12 cellular contexts compared by ENCODE assay signal in genomic region chr13:36778083-36778671, GRCh38. TPM values are rescaled to one million over a fixed set of nuclear protein-coding genes. Genes with fewer than 3 reads are reported as not detected.
DNase-seq lines count a peak whose midpoint lies in the region; ATAC-seq and TF ChIP-seq lines count a peak whose summit lies in the region.
"Had no signal": no experiment of that assay in that cellular context is flagged by ENCODE, and none has a peak within 500 bp of the region (broad histone marks: within the 10 kb centered on the region; RNA-seq: fewer than 3 reads in every experiment).

No MANE protein-coding gene starts in this region.

- H3K27me3 ChIP-seq in left lung = peaks cover 0 to 3% of the 10 kb centered on the region in 2 donors
- H3K27me3 ChIP-seq in tibial artery = no peaks in the 10 kb centered on the region

- no peaks in the 10 kb centered on the region for H3K36me3 ChIP-seq in left lung
- no peaks in the 10 kb centered on the region for H3K36me3 ChIP-seq in tibial artery

- intact Hi-C loops in left lung (cut with DNase I) (no loop called here), tibial artery (cut with DNase I; ENCODE audit: low total_unique reads) (no loop called here)

- H3K27ac ChIP-seq in left lung (no peak overlapping the region), tibial artery (no peak overlapping the region)

- peak; percentile 92 for ATAC-seq in HG02610 (IDR thresholded peaks at IDR 0.05; ENCODE audit: unreplicated experiment)
- peak; percentile 58 for ATAC-seq in left lung
- ATAC-seq in GM18861 (IDR thresholded peaks at IDR 0.05; ENCODE audit: unreplicated experiment) = no peak

- DNase-seq in AG10803 (ENCODE audit: low read depth) (peak; percentile 65), amniotic stem cell (lab: John Stamatoyannopoulos, UW) (peak; percentile 10), left lung (no peak), tibial artery (no peak), NCI-H1436 treated with DMSO at 0.1 percent for 48 hours (lab: John Stamatoyannopoulos, UW) (no peak)
- DNase-seq in activated CD8-positive, alpha-beta memory T cell treated with anti-CD3 and anti-CD28 coated beads, Interleukin-2, amount 50 U/mL, for 4 hours = no peak
- DNase-seq: activated naive CD4-positive, alpha-beta T cell treated with anti-CD3 and anti-CD28 coated beads, Interleukin-2, amount 50 U/mL, for 16 hours; CD4-positive, alpha-beta memory T cell; foreskin melanocyte; NCI-H2171 had no signal

- H3K9me3 ChIP-seq in left lung (no peaks in the 10 kb centered on the region), tibial artery (no peaks in the 10 kb centered on the region)

- no peak for TF ChIP-seq CTCF in AG10803 (conservative IDR thresholded peaks at IDR 0.05; ENCODE audit: low read length)
- no peak for TF ChIP-seq CTCF in left lung (IDR thresholded peaks at IDR 0.05)
- no peak for TF ChIP-seq CTCF in tibial artery (IDR thresholded peaks at IDR 0.05)

- no peaks in the 10 kb centered on the region for H3K4me1 ChIP-seq in left lung
- H3K4me1 ChIP-seq in tibial artery = no peaks in the 10 kb centered on the region

- H3K4me3 ChIP-seq in AG10803 (ENCODE audit: low read length) (peak overlapping the region; percentile 44), left lung (no peak overlapping the region), tibial artery (no peak overlapping the region)

RNA-seq across cellular contexts. Expression of gene RFXAP, which starts 40.8 kb away (rescaled TPM):
- 1 to 10 TPM; 3.6 to 4.7 TPM for total RNA-seq in left lung

Comparison
In these comparisons a context has a peak if more than half of its experiments do, and no peak if none do; other contexts are left out.
1. DNase-seq: peak in AG10803 (single experiment) and amniotic stem cell (single experiment); none in left lung (0 of 2), tibial artery (0 of 2), NCI-H1436 treated with DMSO at 0.1 percent for 48 hours (single experiment) and activated CD8-positive, alpha-beta memory T cell treated with anti-CD3 and anti-CD28 coated beads, Interleukin-2, amount 50 U/mL, for 4 hours (single experiment).